8 cellular contexts compared by ENCODE assay signal in the genomic region with DNA sequence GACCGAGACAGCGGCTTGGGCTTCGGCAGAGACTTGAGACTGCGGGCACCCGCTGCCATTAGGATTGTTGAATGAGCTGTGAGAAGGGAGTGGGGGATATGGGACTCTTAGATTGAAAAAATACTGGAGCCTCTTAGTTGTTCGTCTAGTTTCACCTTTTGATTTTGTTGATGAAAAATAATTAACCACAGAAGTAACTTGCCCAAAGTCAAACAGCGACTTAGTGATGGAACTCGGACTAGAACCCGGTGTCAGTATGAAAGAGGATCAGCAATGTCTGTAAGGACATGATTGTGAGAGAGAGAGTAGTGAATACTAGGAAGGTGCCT. TPM values are rescaled to one million over a fixed set of nuclear protein-coding genes. Genes with fewer than 3 reads are reported as not detected.
DNase-seq lines count a peak whose midpoint lies in the region; ATAC-seq and TF ChIP-seq lines count a peak whose summit lies in the region.

No MANE protein-coding gene starts in this region.

- H3K9me3 ChIP-seq in DND-41 (ENCODE audit: insufficient read depth, low read length, severe bottlenecking): no peaks in the 10 kb centered on the region

- H2AFZ ChIP-seq in DND-41 (ENCODE audit: low read depth, low read length): peak overlapping the region; percentile 83

- H3K79me2 ChIP-seq in DND-41 (ENCODE audit: insufficient read depth, low read length): peaks cover 28% of the 10 kb centered on the region

- CTCF ChIA-PET in RWPE1 (lab: Yijun Ruan, JAX): no interaction called here

- H3K4me3 ChIP-seq in DND-41 (ENCODE audit: low read depth in 1 of 2, low read length in 2 of 2): peak overlapping the region; percentile 48 to 82; a peak in 3 of 4 replicates
- peak overlapping the region; percentile 76 for H3K4me3 ChIP-seq in fibroblast of villous mesenchyme (ENCODE audit: low read depth, low read length)
- H3K4me3 ChIP-seq in skeletal muscle cell (ENCODE audit: low read depth, low read length): peak overlapping the region; percentile 90

- no peak for TF ChIP-seq CTCF in DND-41 (IDR thresholded peaks at IDR 0.05; ENCODE audit: borderline replicate concordance, extremely low read depth, low read length, poor library complexity, severe bottlenecking)
- TF ChIP-seq CTCF in RWPE1 (conservative IDR thresholded peaks at IDR 0.05; ENCODE audit: low read depth): no peak
- TF ChIP-seq CTCF in fibroblast of villous mesenchyme (IDR thresholded peaks at IDR 0.05; ENCODE audit: insufficient read depth, low read depth, low read length): no peak

- H3K27me3 ChIP-seq in DND-41 (ENCODE audit: insufficient read depth, low read length, poor library complexity): no peaks in the 10 kb centered on the region

- peak overlapping the region; percentile 82 for H3K4me2 ChIP-seq in DND-41 (ENCODE audit: insufficient read depth, low read length)

- POLR2A ChIA-PET in RWPE1 (lab: Yijun Ruan, JAX; ENCODE audit: low non-redundant PET): interaction anchor here (0.5 kb wide), 1 partner anchor 216 kb away, joined by 3 read pairs; no protein-coding TSS in a partner anchor

- H3K9ac ChIP-seq in DND-41 (ENCODE audit: low read depth, low read length): peak overlapping the region; percentile 57

- H3K4me1 ChIP-seq in DND-41 (ENCODE audit: insufficient read depth, low read length): peaks cover 28% of the 10 kb centered on the region

- ATAC-seq in DND-41 (ENCODE audit: insufficient read depth, low read depth) (no peak), GM21619 (IDR thresholded peaks at IDR 0.05; ENCODE audit: unreplicated experiment) (no peak), GM21786 (IDR thresholded peaks at IDR 0.05; ENCODE audit: unreplicated experiment) (no peak)

- no peaks in the 10 kb centered on the region; the same call in 1 of the 2 replicates for H3K36me3 ChIP-seq in DND-41 (ENCODE audit: insufficient read depth, low read length)

- H3K27ac ChIP-seq in DND-41 (ENCODE audit: low read length) (peak overlapping the region; percentile 69), RWPE1 (peak overlapping the region; percentile 88)

- no peak for DNase-seq in DND-41
- no peak for DNase-seq in RWPE1 (ENCODE audit: low spot score)
- peak; percentile 8 for DNase-seq in fibroblast of villous mesenchyme (ENCODE audit: low read depth)
- DNase-seq in skeletal muscle cell (ENCODE audit: low read depth): no peak
- DNase-seq in NCI-H146 treated with DMSO at 0.1 percent for 48 hours (lab: John Stamatoyannopoulos, UW; ENCODE audit: unreplicated experiment): no peak
- DNase-seq in activated CD4-positive, alpha-beta T cell treated with anti-CD3 and anti-CD28 coated beads, Interleukin-2, amount 50 U/mL, for 4 hours: no peak

- no peaks in the 10 kb centered on the region for H4K20me1 ChIP-seq in DND-41 (ENCODE audit: insufficient read depth, low read length)

RNA-seq across cellular contexts. Expression of a gene that starts 0.5 kb away (rescaled TPM):
- total RNA-seq in fibroblast of villous mesenchyme: 51.8 and 60.6 TPM in 2 replicates
